ENCODE assay signal across 26 cellular contexts in genomic region chr2:195538937-195539336, GRCh38.
DNase-seq lines count a peak whose midpoint lies in the region; ATAC-seq and TF ChIP-seq lines count a peak whose summit lies in the region.
"Had no signal": no experiment of that assay in that cellular context is flagged by ENCODE, and none has a peak within 500 bp of the region (broad histone marks: within the 10 kb centered on the region; RNA-seq: fewer than 3 reads in every experiment).

No MANE protein-coding gene starts in this region.

- intact Hi-C loops in activated CD8-positive, alpha-beta T cell treated with anti-CD3 and anti-CD28 coated beads for 36 hours (cut with micrococcal nuclease): no loop called here

- ATAC-seq in activated CD8-positive, alpha-beta T cell treated with anti-CD3 and anti-CD28 coated beads for 36 hours: no peak
- no peak for ATAC-seq in naive B cell (ENCODE audit: low read depth in 2 of 2)
- no peak for ATAC-seq in esophagus mucosa
- ATAC-seq: A549 had no signal

- H3K4me3 ChIP-seq in GM06990 (replicated peaks; ENCODE audit: low read depth, low read length): no peak overlapping the region
- H3K4me3 ChIP-seq: A549, adrenal gland, PC-9, right atrium auricular region, spleen had no signal

- H3K4me3 Mint-ChIP-seq in activated CD4-positive, alpha-beta T cell treated with anti-CD3 and anti-CD28 coated beads, Interleukin-2, amount 10 ng/mL, durations not matched to agents 7 days and 5 days: no peak overlapping the region
- H3K4me3 Mint-ChIP-seq in activated CD8-positive, alpha-beta T cell treated with anti-CD3 and anti-CD28 coated beads for 36 hours: no peak overlapping the region
- peak overlapping the region in 1 of 8 donors; percentile 9 for H3K4me3 Mint-ChIP-seq in naive B cell

- CTCF ChIA-PET in activated CD4-positive, alpha-beta T cell treated with anti-CD3 and anti-CD28 coated beads, Interleukin-2, amount 10 ng/mL, durations not matched to agents 7 days and 5 days (lab: Charles Lee): interaction anchor here (0.6 to 8.2 kb wide), 5 partner anchors 7 to 149 kb away, joined by 3 to 56 read pairs (median 4); partner anchors contain the start of gene SLC39A10
- CTCF ChIA-PET in activated CD8-positive, alpha-beta T cell treated with anti-CD3 and anti-CD28 coated beads for 36 hours (lab: Charles Lee): interaction anchor here (0.9 to 1.6 kb wide), 3 partner anchors 9 to 121 kb away, joined by 3 to 4 read pairs (median 3); no protein-coding TSS in a partner anchor
- CTCF ChIA-PET in HEK293T (lab: Yijun Ruan, JAX): no interaction called here

- no peaks in the 10 kb centered on the region for H3K36me3 ChIP-seq in GM06990 (ENCODE audit: control insufficient read depth, insufficient read depth, low read length)
- H3K36me3 ChIP-seq: adrenal gland, BE2C, right atrium auricular region, spleen had no signal

- H3K9me3 Mint-ChIP-seq in activated CD4-positive, alpha-beta T cell treated with anti-CD3 and anti-CD28 coated beads, Interleukin-2, amount 10 ng/mL, durations not matched to agents 7 days and 5 days: peaks cover 15% of the 10 kb centered on the region
- H3K9me3 Mint-ChIP-seq in activated CD8-positive, alpha-beta T cell treated with anti-CD3 and anti-CD28 coated beads for 36 hours: peaks cover 16% of the 10 kb centered on the region
- peaks cover 0 to 3% (median 0%) of the 10 kb centered on the region in 7 donors for H3K9me3 Mint-ChIP-seq in naive B cell

- no peaks in the 10 kb centered on the region for H3K27me3 Mint-ChIP-seq in activated CD4-positive, alpha-beta T cell treated with anti-CD3 and anti-CD28 coated beads, Interleukin-2, amount 10 ng/mL, durations not matched to agents 7 days and 5 days
- H3K27me3 Mint-ChIP-seq in activated CD8-positive, alpha-beta T cell treated with anti-CD3 and anti-CD28 coated beads for 36 hours: no peaks in the 10 kb centered on the region
- no peaks in the 10 kb centered on the region for H3K27me3 Mint-ChIP-seq in naive B cell

- no peaks in the 10 kb centered on the region for H3K27me3 ChIP-seq in GM06990 (replicated peaks; ENCODE audit: control insufficient read depth, insufficient read depth, low read length)
- H3K27me3 ChIP-seq: adrenal gland, BE2C, right atrium auricular region, spleen had no signal

- peaks cover 93% of the 10 kb centered on the region for H3K4me1 Mint-ChIP-seq in activated CD4-positive, alpha-beta T cell treated with anti-CD3 and anti-CD28 coated beads, Interleukin-2, amount 10 ng/mL, durations not matched to agents 7 days and 5 days
- peaks cover 75% of the 10 kb centered on the region for H3K4me1 Mint-ChIP-seq in activated CD8-positive, alpha-beta T cell treated with anti-CD3 and anti-CD28 coated beads for 36 hours (ENCODE audit: low read depth)
- peaks cover 49 to 63% (median 53%) of the 10 kb centered on the region in 3 donors for H3K4me1 Mint-ChIP-seq in naive B cell

- no peak for TF ChIP-seq CTCF in GM06990 (IDR thresholded peaks at IDR 0.05; ENCODE audit: insufficient read depth, low read length, poor library complexity, severe bottlenecking)
- TF ChIP-seq CTCF in activated CD8-positive, alpha-beta T cell treated with anti-CD3 and anti-CD28 coated beads for 36 hours (IDR thresholded peaks at IDR 0.05): no peak

- peaks cover 54% of the 10 kb centered on the region for H3K36me3 Mint-ChIP-seq in activated CD4-positive, alpha-beta T cell treated with anti-CD3 and anti-CD28 coated beads, Interleukin-2, amount 10 ng/mL, durations not matched to agents 7 days and 5 days (ENCODE audit: low read depth)
- peaks cover 24% of the 10 kb centered on the region for H3K36me3 Mint-ChIP-seq in activated CD8-positive, alpha-beta T cell treated with anti-CD3 and anti-CD28 coated beads for 36 hours (ENCODE audit: low read depth)
- peaks cover 0 to 9% of the 10 kb centered on the region in 2 donors for H3K36me3 Mint-ChIP-seq in naive B cell

- POLR2A ChIA-PET in activated CD4-positive, alpha-beta T cell treated with anti-CD3 and anti-CD28 coated beads, Interleukin-2, amount 10 ng/mL, durations not matched to agents 7 days and 5 days (lab: Charles Lee): no interaction called here
- POLR2A ChIA-PET in activated CD8-positive, alpha-beta T cell treated with anti-CD3 and anti-CD28 coated beads for 36 hours (lab: Charles Lee): interaction anchor here (0.9 to 1.6 kb wide), 2 partner anchors 24 to 117 kb away, joined by 3 to 5 read pairs; no protein-coding TSS in a partner anchor
- POLR2A ChIA-PET in HEK293T (lab: Yijun Ruan, JAX): no interaction called here

- DNase-seq in activated CD4-positive, alpha-beta T cell treated with anti-CD3 and anti-CD28 coated beads, Interleukin-2, amount 10 ng/mL, durations not matched to agents 7 days and 5 days: no peak
- no peak for DNase-seq in activated CD4-positive, alpha-beta T cell treated with anti-CD3 and anti-CD28 coated beads for 4 hours
- DNase-seq in GM06990 (ENCODE audit: extremely low read depth, insufficient read length) (peak; percentile 35), naive B cell (no peak), HEK293T (ENCODE audit: extremely low spot score) (no peak), middle frontal gyrus (ENCODE audit: extremely low spot score, low spot score) (no peak)
- DNase-seq in activated CD8-positive, alpha-beta T cell treated with anti-CD3 and anti-CD28 coated beads for 36 hours: no peak
- DNase-seq: activated CD4-positive, alpha-beta T cell treated with anti-CD3 and anti-CD28 coated beads, Interleukin-2, amount 50 U/mL, for 1 hour; activated T-cell treated with anti-CD3 and anti-CD28 coated beads for 4 hours; adrenal gland; BE2C; Calu3; cortex of kidney; NCI-H1105 treated with DMSO at 0.1 percent for 48 hours; NCI-H2081; NCI-H345; NCI-H774; PC-9; SHP77 treated with DMSO at 0.1 percent for 48 hours; spleen; stimulated activated CD4-positive, alpha-beta T cell treated with anti-CD3 and anti-CD28 coated beads, Interleukin-4, amount 100 ng/mL, for 1 hour; SW 1271; trophoblast cell had no signal

- H3K27ac Mint-ChIP-seq in activated CD4-positive, alpha-beta T cell treated with anti-CD3 and anti-CD28 coated beads, Interleukin-2, amount 10 ng/mL, durations not matched to agents 7 days and 5 days: peak overlapping the region; percentile 100
- peak overlapping the region; percentile 79 for H3K27ac Mint-ChIP-seq in activated CD8-positive, alpha-beta T cell treated with anti-CD3 and anti-CD28 coated beads for 36 hours
- peak overlapping the region in 5 of 6 donors; percentile 10 to 86 (median 34) for H3K27ac Mint-ChIP-seq in naive B cell

TF ChIP-seq in HEK293T, 16 proteins besides CTCF, POLR2A, EP300 and RAD21:
- TF ChIP-seq NFRKB (IDR thresholded peaks at IDR 0.05) (no peak), PKNOX1 (IDR thresholded peaks at IDR 0.05) (no peak), BHLHE40 (IDR thresholded peaks at IDR 0.05; ENCODE audit: borderline replicate concordance) (no peak), LEF1 (IDR thresholded peaks at IDR 0.05; ENCODE audit: borderline replicate concordance) (no peak), ELF4 (IDR thresholded peaks at IDR 0.05) (no peak), TARDBP (IDR thresholded peaks at IDR 0.05) (no peak), SP1 (IDR thresholded peaks at IDR 0.05) (no peak), ZNF384 (IDR thresholded peaks at IDR 0.05) (no peak), FOXK2 (IDR thresholded peaks at IDR 0.05) (no peak), L3MBTL2 (conservative IDR thresholded peaks at IDR 0.05) (no peak), SUZ12 (IDR thresholded peaks at IDR 0.05) (no peak), FOXA1 (IDR thresholded peaks at IDR 0.05) (no peak), FOXM1 (IDR thresholded peaks at IDR 0.05; ENCODE audit: borderline replicate concordance) (no peak), HDGF (IDR thresholded peaks at IDR 0.05; ENCODE audit: borderline replicate concordance) (no peak), ARNT (IDR thresholded peaks at IDR 0.05) (no peak), CTBP1 (IDR thresholded peaks at IDR 0.05; ENCODE audit: borderline replicate concordance) (no peak)

Comparison
In these comparisons a context has a peak if more than half of its experiments do, and no peak if none do; other contexts are left out.
1. H3K27ac Mint-ChIP-seq: peak in every context shown above with its lines; median percentile 100 in activated CD4-positive, alpha-beta T cell treated with anti-CD3 and anti-CD28 coated beads, Interleukin-2, amount 10 ng/mL, durations not matched to agents 7 days and 5 days; 79 in activated CD8-positive, alpha-beta T cell treated with anti-CD3 and anti-CD28 coated beads for 36 hours; 34 in naive B cell.